Comparison of ENCODE assay signal across 8 cellular contexts in genomic region chr11:843818-844692, GRCh38. TPM values are rescaled to one million over a fixed set of nuclear protein-coding genes. Genes with fewer than 3 reads are reported as not detected.
DNase-seq lines count a peak whose midpoint lies in the region; ATAC-seq and TF ChIP-seq lines count a peak whose summit lies in the region.

No MANE protein-coding gene starts in this region.

- H3K9me3 Mint-ChIP-seq in activated T-helper 2 cell treated with anti-CD3 and anti-CD28 coated beads, Interferon-gamma antibody, Interleukin-2, Interleukin-4, amounts not matched to agents 10 μg/mL and 5 μg/mL and 100 μg/mL, durations not matched to agents 14 hours and 24 hours and 36 hours = no peaks in the 10 kb centered on the region
- no peaks in the 10 kb centered on the region for H3K9me3 Mint-ChIP-seq in osteocyte (ENCODE audit: unreplicated experiment)

- TF ChIP-seq CTCF in osteocyte (IDR thresholded peaks at IDR 0.05) (no peak), GM13976 (IDR thresholded peaks at IDR 0.05; ENCODE audit: borderline replicate concordance, control extremely low read depth, extremely low read depth, insufficient read depth, missing control alignments) (no peak)

- H3K36me3 Mint-ChIP-seq in activated T-helper 2 cell treated with anti-CD3 and anti-CD28 coated beads, Interferon-gamma antibody, Interleukin-2, Interleukin-4, amounts not matched to agents 10 μg/mL and 5 μg/mL and 100 μg/mL, durations not matched to agents 14 hours and 24 hours and 36 hours (ENCODE audit: low read depth) = peaks cover 15% of the 10 kb centered on the region
- peaks cover 8% of the 10 kb centered on the region for H3K36me3 Mint-ChIP-seq in osteocyte (ENCODE audit: unreplicated experiment)

- intact Hi-C loops in activated T-helper 2 cell treated with anti-CD3 and anti-CD28 coated beads, Interferon-gamma antibody, Interleukin-2, Interleukin-4, amounts not matched to agents 10 μg/mL and 5 μg/mL and 100 μg/mL, durations not matched to agents 14 hours and 24 hours and 36 hours (cut with micrococcal nuclease) = loop anchor here (5.0 kb wide), 1 partner anchor 68 kb away; the partner anchor contains the start of gene CHID1
- intact Hi-C loops in Right ventricle myocardium superior (cut with DNase I) = no loop called here

- DNase-seq in AG20443 (ENCODE audit: low spot score) = peak; percentile 90
- DNase-seq in HT-29 (ENCODE audit: low spot score) = peak; percentile 39
- DNase-seq in activated T-helper 2 cell treated with anti-CD3 and anti-CD28 coated beads, Interferon-gamma antibody, Interleukin-2, Interleukin-4, amounts not matched to agents 10 μg/mL and 5 μg/mL and 100 μg/mL, durations not matched to agents 14 hours and 24 hours and 36 hours (ENCODE audit: low spot score) = no peak
- DNase-seq in Right ventricle myocardium superior = peak; percentile 96
- DNase-seq in osteocyte (ENCODE audit: extremely low spot score, unreplicated experiment) = peak; percentile 95
- no peak for DNase-seq in GM13976 (ENCODE audit: low spot score)
- no peak for DNase-seq in SHP77 (lab: John Stamatoyannopoulos, UW)

- in situ Hi-C loops in GM13976 (cut with MboI; ENCODE audit: low sequenced_read_pairs, unreplicated experiment) = loop anchor here (10.0 kb wide), 1 partner anchor 211 kb away; no protein-coding TSS in a partner anchor

- ATAC-seq in Right ventricle myocardium superior (ENCODE audit: poor library complexity) (peak; percentile 43), HG02588 (IDR thresholded peaks at IDR 0.05; ENCODE audit: unreplicated experiment) (no peak)

- peak overlapping the region; percentile 77 for H3K4me3 Mint-ChIP-seq in activated T-helper 2 cell treated with anti-CD3 and anti-CD28 coated beads, Interferon-gamma antibody, Interleukin-2, Interleukin-4, amounts not matched to agents 10 μg/mL and 5 μg/mL and 100 μg/mL, durations not matched to agents 14 hours and 24 hours and 36 hours (ENCODE audit: low read depth)
- peak overlapping the region; percentile 85 for H3K4me3 Mint-ChIP-seq in osteocyte (ENCODE audit: unreplicated experiment)

- H3K27me3 Mint-ChIP-seq in activated T-helper 2 cell treated with anti-CD3 and anti-CD28 coated beads, Interferon-gamma antibody, Interleukin-2, Interleukin-4, amounts not matched to agents 10 μg/mL and 5 μg/mL and 100 μg/mL, durations not matched to agents 14 hours and 24 hours and 36 hours (ENCODE audit: low read depth) = peaks cover 1% of the 10 kb centered on the region
- H3K27me3 Mint-ChIP-seq in osteocyte (ENCODE audit: unreplicated experiment) = no peaks in the 10 kb centered on the region

- peaks cover 14% of the 10 kb centered on the region for H3K4me1 Mint-ChIP-seq in activated T-helper 2 cell treated with anti-CD3 and anti-CD28 coated beads, Interferon-gamma antibody, Interleukin-2, Interleukin-4, amounts not matched to agents 10 μg/mL and 5 μg/mL and 100 μg/mL, durations not matched to agents 14 hours and 24 hours and 36 hours (ENCODE audit: low read depth)
- peaks cover 57% of the 10 kb centered on the region for H3K4me1 Mint-ChIP-seq in osteocyte (ENCODE audit: unreplicated experiment)

- peak overlapping the region; percentile 38 for H3K27ac Mint-ChIP-seq in activated T-helper 2 cell treated with anti-CD3 and anti-CD28 coated beads, Interferon-gamma antibody, Interleukin-2, Interleukin-4, amounts not matched to agents 10 μg/mL and 5 μg/mL and 100 μg/mL, durations not matched to agents 14 hours and 24 hours and 36 hours
- H3K27ac Mint-ChIP-seq in osteocyte (ENCODE audit: unreplicated experiment) = peak overlapping the region; percentile 93

RNA-seq across cellular contexts. Expression of gene TSPAN4, which starts 1.4 kb away (rescaled TPM):
- total RNA-seq in HT-29 (2014; rRNA removed; shearing (Covaris generic)) = 29.2 and 39.6 TPM in 2 replicates
- 15.8 and 16.9 TPM in 2 replicates for total RNA-seq in activated T-helper 2 cell treated with anti-CD3 and anti-CD28 coated beads, Interferon-gamma antibody, Interleukin-2, Interleukin-4, amounts not matched to agents 10 μg/mL and 5 μg/mL and 100 μg/mL, durations not matched to agents 14 hours and 24 hours and 36 hours
- 40.5 TPM for total RNA-seq in Right ventricle myocardium superior
- 163 and 175 TPM in 2 replicates for total RNA-seq in osteocyte

RNA-seq across cellular contexts. Expression of gene POLR2L, which starts 1.7 kb away (rescaled TPM):
- 1,254 and 1,310 TPM in 2 replicates for total RNA-seq in HT-29 (2014; rRNA removed; shearing (Covaris generic))
- total RNA-seq in activated T-helper 2 cell treated with anti-CD3 and anti-CD28 coated beads, Interferon-gamma antibody, Interleukin-2, Interleukin-4, amounts not matched to agents 10 μg/mL and 5 μg/mL and 100 μg/mL, durations not matched to agents 14 hours and 24 hours and 36 hours = 101 and 111 TPM in 2 replicates
- total RNA-seq in Right ventricle myocardium superior = 267 TPM
- total RNA-seq in osteocyte = 170 and 193 TPM in 2 replicates

RNA-seq across cellular contexts. Expression of gene CD151, which starts 11.3 kb away (rescaled TPM):
- total RNA-seq in HT-29 (2014; rRNA removed; shearing (Covaris generic)) = 916 and 940 TPM in 2 replicates
- total RNA-seq in activated T-helper 2 cell treated with anti-CD3 and anti-CD28 coated beads, Interferon-gamma antibody, Interleukin-2, Interleukin-4, amounts not matched to agents 10 μg/mL and 5 μg/mL and 100 μg/mL, durations not matched to agents 14 hours and 24 hours and 36 hours = 95.7 and 106 TPM in 2 replicates
- total RNA-seq in Right ventricle myocardium superior (405 TPM), osteocyte (377 and 379 TPM in 2 replicates)

RNA-seq across cellular contexts. Expression of gene CRACR2B, which starts 16.3 kb away (rescaled TPM):
- 204 and 225 TPM in 2 replicates for total RNA-seq in HT-29 (2014; rRNA removed; shearing (Covaris generic))
- 4.9 and 5.1 TPM in 2 replicates for total RNA-seq in activated T-helper 2 cell treated with anti-CD3 and anti-CD28 coated beads, Interferon-gamma antibody, Interleukin-2, Interleukin-4, amounts not matched to agents 10 μg/mL and 5 μg/mL and 100 μg/mL, durations not matched to agents 14 hours and 24 hours and 36 hours
- total RNA-seq in Right ventricle myocardium superior (18.9 TPM), osteocyte (3.9 and 4.2 TPM in 2 replicates)

RNA-seq across cellular contexts. Expression of gene PNPLA2, which starts 25.3 kb away (rescaled TPM):
- 174 and 202 TPM in 2 replicates for total RNA-seq in HT-29 (2014; rRNA removed; shearing (Covaris generic))
- total RNA-seq in activated T-helper 2 cell treated with anti-CD3 and anti-CD28 coated beads, Interferon-gamma antibody, Interleukin-2, Interleukin-4, amounts not matched to agents 10 μg/mL and 5 μg/mL and 100 μg/mL, durations not matched to agents 14 hours and 24 hours and 36 hours = 56.1 and 59.8 TPM in 2 replicates
- total RNA-seq in Right ventricle myocardium superior = 346 TPM
- total RNA-seq in osteocyte = 83.8 and 96.4 TPM in 2 replicates

Comparison
In these comparisons a context has a peak if more than half of its experiments do, and no peak if none do; other contexts are left out.
1. DNase-seq: peak in AG20443 (single experiment), HT-29 (single experiment), Right ventricle myocardium superior (single experiment) and osteocyte (single experiment); none in activated T-helper 2 cell treated with anti-CD3 and anti-CD28 coated beads, Interferon-gamma antibody, Interleukin-2, Interleukin-4, amounts not matched to agents 10 μg/mL and 5 μg/mL and 100 μg/mL, durations not matched to agents 14 hours and 24 hours and 36 hours (single experiment), GM13976 (single experiment) and SHP77 (0 of 2).